In the genomic region with DNA sequence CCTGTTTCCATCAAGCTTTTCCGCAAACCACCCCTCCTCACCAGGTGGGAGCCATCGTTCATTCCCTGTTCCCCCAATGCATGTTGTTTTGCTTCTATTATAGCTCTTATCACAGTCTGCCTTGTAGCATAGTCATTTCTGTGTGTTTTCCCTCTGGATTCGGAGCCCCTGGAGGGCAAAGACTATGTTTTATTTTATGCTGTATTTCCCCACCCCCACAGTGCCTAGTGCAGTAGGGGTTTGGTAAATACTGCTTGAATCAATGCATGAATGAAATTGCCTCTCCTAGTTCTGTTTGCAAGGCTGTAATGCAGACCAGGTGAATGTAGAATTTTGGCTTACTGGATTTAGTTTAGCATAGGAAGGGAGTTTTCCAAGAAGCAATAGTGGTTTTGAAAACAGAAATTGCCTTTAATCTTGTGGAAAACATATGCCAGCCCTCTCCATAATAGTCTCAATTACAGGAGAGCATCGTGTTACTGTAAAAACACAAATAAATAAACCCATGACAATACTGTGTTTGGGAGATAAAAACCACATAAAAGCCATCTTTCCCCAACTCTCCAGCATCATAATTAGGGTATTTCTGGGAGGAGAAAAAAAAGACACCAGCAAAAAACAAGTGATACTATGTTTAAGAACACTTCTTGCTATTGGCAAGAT, we compare ENCODE assay signal across 22 cellular contexts.
DNase-seq lines count a peak whose midpoint lies in the region; ATAC-seq, FAIRE-seq and TF ChIP-seq lines count a peak whose summit lies in the region.
"Had no signal": no experiment of that assay in that cellular context is flagged by ENCODE, and none has a peak within 500 bp of the region (broad histone marks: within the 10 kb centered on the region; RNA-seq: fewer than 3 reads in every experiment).

No MANE protein-coding gene starts in this region.

- FAIRE-seq in endometrium (lab: Jason Lieb, UNC) = peak; percentile 62
- FAIRE-seq: GM12891, GM18507, H54 had no signal

- DNase-seq in NCI-H345 (lab: John Stamatoyannopoulos, UW) (peak; percentile 12), NCI-H345 treated with DMSO at 0.1 percent for 48 hours (lab: John Stamatoyannopoulos, UW; ENCODE audit: unreplicated experiment) (no peak), NCI-H2227 (lab: John Stamatoyannopoulos, UW; ENCODE audit: unreplicated experiment) (peak; percentile 61), type B pancreatic cell (ENCODE audit: extremely low spot score, unreplicated experiment) (no peak), GM13976 (ENCODE audit: low spot score) (no peak)
- DNase-seq: Calu3; CD8-positive, alpha-beta T cell; DMS53; EL; IMR-90; NCI-H1694; NCI-H226; NCI-H526 treated with DMSO at 0.1 percent for 48 hours; RPMI8226; SHP77 treated with DMSO at 0.1 percent for 48 hours; SK-N-SH; T-cell had no signal

- H3K4me3 Mint-ChIP-seq in type B pancreatic cell = peak overlapping the region; percentile 2
- H3K4me3 Mint-ChIP-seq: CD8-positive, alpha-beta T cell; T-cell had no signal

- H3K27ac Mint-ChIP-seq in type B pancreatic cell = peak overlapping the region; percentile 14
- H3K27ac Mint-ChIP-seq: CD8-positive, alpha-beta T cell; T-cell had no signal

- H3K27me3 Mint-ChIP-seq in type B pancreatic cell = no peaks in the 10 kb centered on the region
- H3K27me3 Mint-ChIP-seq: T-cell had no signal

- peaks cover 5% of the 10 kb centered on the region for H3K9me3 Mint-ChIP-seq in type B pancreatic cell
- H3K9me3 Mint-ChIP-seq: CD8-positive, alpha-beta T cell; T-cell had no signal

- no peak for ATAC-seq in HG02798 (IDR thresholded peaks at IDR 0.05; ENCODE audit: poor library complexity, unreplicated experiment)
- ATAC-seq: CD8-positive, alpha-beta T cell; T-cell had no signal

- in situ Hi-C loops in GM13976 (cut with MboI; ENCODE audit: low sequenced_read_pairs, unreplicated experiment) = no loop called here

- H3K36me3 Mint-ChIP-seq in type B pancreatic cell = peaks cover 4% of the 10 kb centered on the region
- H3K36me3 Mint-ChIP-seq: CD8-positive, alpha-beta T cell; T-cell had no signal

- peaks cover 58% of the 10 kb centered on the region for H3K4me1 Mint-ChIP-seq in type B pancreatic cell (ENCODE audit: unreplicated experiment)
- H3K4me1 Mint-ChIP-seq: T-cell had no signal

- TF ChIP-seq CTCF in type B pancreatic cell (conservative IDR thresholded peaks at IDR 0.05) (no peak), GM13976 (IDR thresholded peaks at IDR 0.05; ENCODE audit: borderline replicate concordance, control extremely low read depth, extremely low read depth, insufficient read depth, missing control alignments) (no peak)

Comparison
In these comparisons a context has a peak if more than half of its experiments do, and no peak if none do; other contexts are left out.
1. DNase-seq: peak in NCI-H345 (single experiment) and NCI-H2227 (single experiment); none in NCI-H345 treated with DMSO at 0.1 percent for 48 hours (single experiment), type B pancreatic cell (single experiment) and GM13976 (single experiment).